11 cellular contexts compared by ENCODE assay signal in genomic region chr16:90020838-90021382, GRCh38. TPM values are rescaled to one million over a fixed set of nuclear protein-coding genes. Genes with fewer than 3 reads are reported as not detected.
DNase-seq lines count a peak whose midpoint lies in the region; ATAC-seq and TF ChIP-seq lines count a peak whose summit lies in the region.
"Had no signal": no experiment of that assay in that cellular context is flagged by ENCODE, and none has a peak within 500 bp of the region (broad histone marks: within the 10 kb centered on the region; RNA-seq: fewer than 3 reads in every experiment).

No MANE protein-coding gene starts in this region.

- no peaks in the 10 kb centered on the region for H3K9me3 Mint-ChIP-seq in endothelial cell (ENCODE audit: unreplicated experiment)

- H3K4me3 ChIP-seq in upper lobe of left lung (no peak overlapping the region), aorta (ENCODE audit: low read length in 2 of 2) (no peak overlapping the region)
- H3K4me3 ChIP-seq: spleen had no signal

- H3K36me3 Mint-ChIP-seq in endothelial cell (ENCODE audit: low read depth, unreplicated experiment): peaks cover 4% of the 10 kb centered on the region

- peak overlapping the region; percentile 84 for H3K27ac Mint-ChIP-seq in endothelial cell (ENCODE audit: unreplicated experiment)

- H3K36me3 ChIP-seq in upper lobe of left lung (no peaks in the 10 kb centered on the region), aorta (ENCODE audit: control insufficient read depth in 1 of 2, insufficient read depth in 2 of 2, low read length in 1 of 2) (no peaks in the 10 kb centered on the region)
- H3K36me3 ChIP-seq: spleen had no signal

- H3K9me3 ChIP-seq in upper lobe of left lung: no peaks in the 10 kb centered on the region
- no peaks in the 10 kb centered on the region for H3K9me3 ChIP-seq in aorta (ENCODE audit: control insufficient read depth, low read length)
- H3K9me3 ChIP-seq: spleen had no signal

- TF ChIP-seq CTCF in endothelial cell (IDR thresholded peaks at IDR 0.05; ENCODE audit: unreplicated experiment): no peak
- TF ChIP-seq CTCF in upper lobe of left lung (IDR thresholded peaks at IDR 0.05): no peak

- ATAC-seq in upper lobe of left lung (ENCODE audit: low FRiP score in 2 of 2): no peak
- no peak for ATAC-seq in aorta (ENCODE audit: low FRiP score)

- H3K27me3 Mint-ChIP-seq in endothelial cell (ENCODE audit: unreplicated experiment): no peaks in the 10 kb centered on the region

- H3K4me1 Mint-ChIP-seq in endothelial cell (ENCODE audit: unreplicated experiment): peaks cover 24% of the 10 kb centered on the region

- no peak for TF ChIP-seq POLR2A in upper lobe of left lung (IDR thresholded peaks at IDR 0.05)

- H3K4me1 ChIP-seq in upper lobe of left lung (peaks cover 23 to 37% (median 31%) of the 10 kb centered on the region in 4 donors), aorta (ENCODE audit: control insufficient read depth in 1 of 2, insufficient read depth in 2 of 2, low read length in 2 of 2) (no peaks in the 10 kb centered on the region)

- H3K27me3 ChIP-seq in upper lobe of left lung (peaks cover 0 to 9% (median 3%) of the 10 kb centered on the region in 4 donors), aorta (ENCODE audit: control insufficient read depth in 1 of 2, insufficient read depth in 2 of 2, low read length in 1 of 2) (no peaks in the 10 kb centered on the region)

- H3K27ac ChIP-seq in upper lobe of left lung (no peak overlapping the region), aorta (ENCODE audit: low read depth in 1 of 2, low read length in 2 of 2) (no peak overlapping the region)
- H3K27ac ChIP-seq: spleen had no signal

- WGBS in upper lobe of left lung, 2 donors: 63 to 71% methylated on average over 2 of the region's 2 CpGs
- 11 to 15% methylated on average over 2 of the region's 2 CpGs for WGBS in aorta, 2 donors

- DNase-seq in NCI-H146 (lab: John Stamatoyannopoulos, UW) (peak; percentile 40), NCI-H146 treated with DMSO at 0.1 percent for 48 hours (lab: John Stamatoyannopoulos, UW; ENCODE audit: unreplicated experiment) (no peak), NCI-H69 (lab: John Stamatoyannopoulos, UW) (peak; percentile 89), endothelial cell (ENCODE audit: low spot score) (no peak), pons (ENCODE audit: low spot score) (peak; percentile 69), upper lobe of left lung (no peak), NCI-H524 (lab: John Stamatoyannopoulos, UW) (no peak), aorta (no peak)
- DNase-seq: activated CD4-positive, alpha-beta T cell treated with anti-CD3 and anti-CD28 coated beads for 48 hours; spleen had no signal

- intact Hi-C loops in aorta (cut with DNase I): loop anchor here in 1 of 2 donors (10.0 kb wide), 1 partner anchor 96 kb away; the partner anchor contains the start of gene TUBB3

- peak overlapping the region; percentile 90 for H3K4me3 Mint-ChIP-seq in endothelial cell (ENCODE audit: unreplicated experiment)

- no peak for TF ChIP-seq EP300 in upper lobe of left lung (IDR thresholded peaks at IDR 0.05)

RNA-seq across cellular contexts. Expression of gene DBNDD1, which starts 1.7 kb away (rescaled TPM):
- total RNA-seq in endothelial cell (ENCODE audit: unreplicated experiment): 36.8 TPM
- 10 to 100 TPM in 3 of 6 donors, 1 to 10 TPM in 3; 4.6 to 23.2 (median 11.1) TPM for total RNA-seq in upper lobe of left lung
- 1 to 10 TPM; 1.1 to 3.5 TPM for total RNA-seq in aorta
- polyA plus RNA-seq in aorta: 1 to 10 TPM; 3.0 to 3.2 TPM

RNA-seq across cellular contexts. Expression of gene PRDM7, which starts 56.2 kb away (rescaled TPM):
- total RNA-seq in endothelial cell (ENCODE audit: unreplicated experiment) (not detected), upper lobe of left lung (not detected), aorta (not detected)
- polyA plus RNA-seq in aorta: not detected
- total RNA-seq: spleen had no signal
- polyA plus RNA-seq: esophagus, spleen had no signal

Comparison
In these comparisons a context has a peak if more than half of its experiments do, and no peak if none do; other contexts are left out.
1. DNase-seq: peak in NCI-H146 (single experiment), NCI-H69 (single experiment) and pons (single experiment); none in NCI-H146 treated with DMSO at 0.1 percent for 48 hours (single experiment), endothelial cell (single experiment), upper lobe of left lung (0 of 2), NCI-H524 (0 of 2) and aorta (0 of 2).